ENCODE assay signal across 25 cellular contexts in the genomic region with DNA sequence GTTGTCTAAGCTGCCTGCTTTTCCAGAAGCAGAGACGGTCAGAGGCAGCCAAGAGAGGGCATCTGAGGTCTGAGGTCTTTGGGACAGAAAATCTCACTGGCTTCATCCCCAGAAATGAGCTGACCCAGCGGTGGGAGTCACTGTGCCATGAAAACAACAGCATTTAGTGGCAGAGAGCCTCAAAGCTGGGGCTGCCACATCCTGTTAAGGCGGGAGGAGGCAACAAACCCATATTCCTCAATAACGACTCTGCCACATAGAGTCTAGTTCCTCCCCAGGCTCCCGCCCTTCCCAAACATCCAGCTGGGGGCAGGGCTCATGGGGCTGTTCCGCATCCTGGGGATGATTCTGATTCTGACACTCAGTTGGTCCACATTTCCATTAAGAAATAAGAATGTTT.
"Had no signal": no experiment of that assay in that cellular context is flagged by ENCODE, and none has a peak within 500 bp of the region (broad histone marks: within the 10 kb centered on the region; RNA-seq: fewer than 3 reads in every experiment).

No MANE protein-coding gene starts in this region.

- H3K27me3 ChIP-seq: ascending aorta, body of pancreas, Peyer's patch, SJSA1 had no signal

- H3K4me1 ChIP-seq: ascending aorta, body of pancreas, Peyer's patch, SJSA1 had no signal

- H3K27ac ChIP-seq: ascending aorta, body of pancreas, Peyer's patch, SJSA1 had no signal

- DNase-seq: activated B cell treated with CpG ODN at 0.5 μM for 24 hours; activated CD4-positive, alpha-beta T cell treated with anti-CD3 and anti-CD28 coated beads for 1 hour; activated CD4-positive, alpha-beta T cell treated with anti-CD3 and anti-CD28 coated beads, Interleukin-2, amount 10 ng/mL, durations not matched to agents 24 days and 14 days; activated CD4-positive, alpha-beta T cell treated with anti-CD3 and anti-CD28 coated beads, Interleukin-2, amount 50 U/mL, for 48 hours; activated CD8-positive, alpha-beta memory T cell treated with anti-CD3 and anti-CD28 coated beads, Interleukin-2, amount 10 ng/mL, durations not matched to agents 7 days and 5 days; activated naive CD4-positive, alpha-beta T cell treated with Interleukin-2 at 50 U/mL for 16 hours; activated naive CD8-positive, alpha-beta T cell treated with anti-CD3 and anti-CD28 coated beads, Interleukin-2, amount 50 U/mL, for 24 hours; activated T-cell treated with anti-CD3 and anti-CD28 coated beads, Interleukin-2, amount 50 U/mL, for 4 hours; amniotic stem cell; body of pancreas; Karpas-422; MM.1S; NCI-H1105; NCI-H1694 treated with DMSO at 0.1 percent for 48 hours; NCI-H2029 treated with DMSO at 0.1 percent for 48 hours; NCI-H2171; NCI-H2227 treated with DMSO at 0.1 percent for 48 hours; NCI-H526; Peyer's patch; SHP77; T-helper 2 cell; T1000 had no signal

- H3K4me3 ChIP-seq: ascending aorta, body of pancreas, Peyer's patch, SJSA1 had no signal

- H3K9me3 ChIP-seq: ascending aorta, body of pancreas, Peyer's patch had no signal

- H3K36me3 ChIP-seq: ascending aorta, Peyer's patch, SJSA1 had no signal

- ATAC-seq: activated CD8-positive, alpha-beta memory T cell treated with anti-CD3 and anti-CD28 coated beads, Interleukin-2, amount 10 ng/mL, durations not matched to agents 7 days and 5 days; activated naive CD4-positive, alpha-beta T cell treated with anti-CD3 and anti-CD28 coated beads, Interleukin-2, amount 50 U/mL, for 72 hours; activated naive CD8-positive, alpha-beta T cell treated with anti-CD3 and anti-CD28 coated beads, Interleukin-2, amount 50 U/mL, for 24 hours; activated T-cell treated with anti-CD3 and anti-CD28 coated beads, Interleukin-2, amount 50 U/mL, for 4 hours; body of pancreas had no signal
